11 cellular contexts compared by ENCODE assay signal in the genomic region with DNA sequence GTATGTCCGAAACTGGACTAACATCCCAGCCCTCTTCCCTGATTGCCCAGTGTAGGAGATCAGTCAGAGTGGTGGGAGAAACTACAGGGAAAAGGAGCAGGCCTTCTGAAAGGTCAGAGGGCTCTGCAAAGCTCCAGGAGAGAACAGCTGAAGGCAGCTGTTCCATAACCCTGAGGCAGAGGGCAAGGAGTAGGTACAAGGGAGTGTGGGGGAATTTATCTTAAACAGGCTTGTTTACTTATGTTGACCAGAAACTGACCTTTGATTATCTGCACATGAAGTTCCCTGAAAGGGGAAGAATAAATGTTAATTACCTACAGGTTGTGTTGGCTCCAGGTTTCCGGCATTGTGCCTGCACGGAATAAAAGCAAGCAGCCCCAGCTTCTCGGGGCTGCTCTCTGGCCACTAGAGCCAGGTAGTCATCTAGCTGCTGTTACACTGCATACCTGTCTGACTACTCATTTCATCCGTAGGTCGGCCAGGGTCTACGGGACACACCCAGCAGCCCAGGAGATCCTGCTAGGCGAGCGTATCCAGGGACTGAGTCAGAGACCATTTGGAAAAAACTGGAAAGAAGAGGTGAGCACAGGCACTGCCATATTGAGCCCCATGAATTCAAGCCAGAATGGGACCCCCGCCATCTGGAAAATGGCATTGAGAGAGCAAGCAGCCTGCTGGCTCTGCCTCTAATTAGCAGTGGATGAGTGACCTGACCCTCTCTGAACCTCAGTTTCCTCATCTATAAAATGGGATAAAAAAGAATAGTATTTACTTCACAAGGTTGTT. TPM values are rescaled to one million over a fixed set of nuclear protein-coding genes. Genes with fewer than 3 reads are reported as not detected.
DNase-seq lines count a peak whose midpoint lies in the region; ATAC-seq and TF ChIP-seq lines count a peak whose summit lies in the region.
"Had no signal": no experiment of that assay in that cellular context is flagged by ENCODE, and none has a peak within 500 bp of the region (broad histone marks: within the 10 kb centered on the region; RNA-seq: fewer than 3 reads in every experiment).

No MANE protein-coding gene starts in this region.

- H3K27ac Mint-ChIP-seq in HFFc6: peak overlapping the region; percentile 67

- H3K4me3 Mint-ChIP-seq in HFFc6: peak overlapping the region; percentile 45

- WGBS in spleen, 5 donors: 89 to 96% (median 95%) methylated on average over 10 of the region's 10 CpGs

- peaks cover 52% of the 10 kb centered on the region for H3K4me1 Mint-ChIP-seq in HFFc6 (ENCODE audit: low read depth)

- peak overlapping the region in 1 of 8 donors; percentile 8 for H3K27ac ChIP-seq in spleen

- no peaks in the 10 kb centered on the region for H3K9me3 ChIP-seq in spleen

- H3K36me3 ChIP-seq in kidney epithelial cell (ENCODE audit: control insufficient read depth, insufficient read depth, low read length) (peaks cover 1% of the 10 kb centered on the region), spleen (no peaks in the 10 kb centered on the region)

- peaks cover 7% of the 10 kb centered on the region; the same call in 1 of the 2 replicates for H3K36me3 Mint-ChIP-seq in HFFc6 (ENCODE audit: low read depth)

- H3K4me3 ChIP-seq in kidney epithelial cell (ENCODE audit: low read depth, low read length): no peak overlapping the region
- H3K4me3 ChIP-seq in spleen: no peak overlapping the region

- ATAC-seq in HG02981 (IDR thresholded peaks at IDR 0.05; ENCODE audit: unreplicated experiment) (no peak), HG02642 (IDR thresholded peaks at IDR 0.05; ENCODE audit: poor library complexity, unreplicated experiment) (no peak)
- ATAC-seq: right cardiac atrium had no signal

- no peak for TF ChIP-seq POLR2A in spleen (IDR thresholded peaks at IDR 0.05)

- no peaks in the 10 kb centered on the region for H3K27me3 ChIP-seq in kidney epithelial cell (ENCODE audit: control insufficient read depth, insufficient read depth, low read length)
- no peaks in the 10 kb centered on the region for H3K27me3 ChIP-seq in spleen (replicated peaks in 1 of 7)

- peaks cover 4 to 26% (median 5%) of the 10 kb centered on the region in 6 donors for H3K4me1 ChIP-seq in spleen

- H3K9me3 Mint-ChIP-seq in HFFc6: no peaks in the 10 kb centered on the region

- peak; percentile 56 for DNase-seq in HFFc6
- peak; percentile 64 for DNase-seq in amniotic epithelial cell (ENCODE audit: low read depth)
- peak; percentile 77 for DNase-seq in kidney epithelial cell (ENCODE audit: low read depth)
- DNase-seq in spleen: peak; percentile 6
- no peak for DNase-seq in KG1 (lab: John Stamatoyannopoulos, UW)
- DNase-seq in NOMO-1 (lab: John Stamatoyannopoulos, UW; ENCODE audit: unreplicated experiment in 2 of 2): no peak
- DNase-seq: GF-D8, OCI-M1, right cardiac atrium had no signal

- TF ChIP-seq CTCF in HFFc6 (IDR thresholded peaks at IDR 0.05) (no peak), kidney epithelial cell (IDR thresholded peaks at IDR 0.05; ENCODE audit: insufficient read depth, low read length, poor library complexity, severe bottlenecking) (no peak), spleen (IDR thresholded peaks at IDR 0.05 in 8 of 11, conservative IDR thresholded peaks at IDR 0.05 in 3 of 11) (no peak)

- intact Hi-C loops in spleen (cut with DNase I; ENCODE audit: low total_unique reads): no loop called here

- H3K27me3 Mint-ChIP-seq in HFFc6 (ENCODE audit: insufficient read depth): peaks cover 2% of the 10 kb centered on the region; the same call in 1 of the 2 replicates

RNA-seq across cellular contexts. Expression of a gene that starts 14.9 kb away (rescaled TPM):
- 10 to 100 TPM; 16.0 to 19.5 (median 17.9) TPM for total RNA-seq in HFFc6 (2021; fragmentation: NEBNext Ultra II Directional; extraction: Animal tissue kit (Norgen Biotek cat#: 25700))
- total RNA-seq in kidney epithelial cell (8.7 and 11.9 TPM in 2 replicates), spleen (10 to 100 TPM in 4 of 7 donors, 1 to 10 TPM in 3; 9.2 to 14.2 (median 11.9) TPM)
- polyA plus RNA-seq in spleen: 1 to 10 TPM; 3.0 to 4.8 (median 4.0) TPM

RNA-seq across cellular contexts. Expression of a gene that starts 15.8 kb away (rescaled TPM):
- 100 to 1,000 TPM; 201 to 370 (median 342) TPM for total RNA-seq in HFFc6 (2021; fragmentation: NEBNext Ultra II Directional; extraction: Animal tissue kit (Norgen Biotek cat#: 25700))
- total RNA-seq in kidney epithelial cell (182 and 207 TPM in 2 replicates), spleen (10 to 100 TPM; 40.3 to 59.5 (median 47.8) TPM)
- 100 to 1,000 TPM in 1 of 3 donors, 10 to 100 TPM in 2; 48.4 to 174 (median 95.8) TPM for polyA plus RNA-seq in spleen

RNA-seq across cellular contexts. Expression of a gene that starts 31.2 kb away (rescaled TPM):
- 1 to 10 TPM; 2.4 to 3.6 (median 3.2) TPM for total RNA-seq in HFFc6 (2021; fragmentation: NEBNext Ultra II Directional; extraction: Animal tissue kit (Norgen Biotek cat#: 25700))
- total RNA-seq in kidney epithelial cell (1.7 and 6.2 TPM in 2 replicates), spleen (1 to 10 TPM in 1 of 7 donors, under 1 TPM in 3, not detected in 3; 0.28 to 1.3 (median 0.71) TPM)
- under 1 TPM; 0.07 to 0.61 (median 0.38) TPM for polyA plus RNA-seq in spleen
- polyA plus RNA-seq: right cardiac atrium had no signal

Comparison
In these comparisons a context has a peak if more than half of its experiments do, and no peak if none do; other contexts are left out.
1. DNase-seq: peak in HFFc6 (single experiment), amniotic epithelial cell (single experiment), kidney epithelial cell (single experiment) and spleen (single experiment); none in KG1 (single experiment) and NOMO-1 (0 of 2).